1 cellular context compared by ENCODE assay signal in genomic region chr11:124190298-124190750, GRCh38.
A peak's percentile ranks its signal among the peaks of the same experiment; 100 is the strongest.
TF ChIP-seq lines count a peak whose summit lies in the region.

No MANE protein-coding gene starts in this region.

TF ChIP-seq in H1, 55 proteins besides CTCF, POLR2A, EP300 and RAD21:
- TF ChIP-seq TEAD4 (IDR thresholded peaks at IDR 0.05; ENCODE audit: low read depth, low read length) = peak; percentile 63; the same call in 1 of the 2 replicates
- peak; percentile 80 for TF ChIP-seq POLR2AphosphoS5 (IDR thresholded peaks at IDR 0.05; ENCODE audit: low read depth, low read length)
- TF ChIP-seq TCF12 (IDR thresholded peaks at IDR 0.05; ENCODE audit: low read depth, low read length) = peak; percentile 98
